In genomic region chrX:12309733-12310054, GRCh38 we compare ENCODE assay signal across 22 cellular contexts.
A peak's percentile ranks its signal among the peaks of the same experiment; 100 is the strongest.
DNase-seq lines count a peak whose midpoint lies in the region; ATAC-seq and TF ChIP-seq lines count a peak whose summit lies in the region.
"Had no signal": no experiment of that assay in that cellular context is flagged by ENCODE, and none has a peak within 500 bp of the region (broad histone marks: within the 10 kb centered on the region; RNA-seq: fewer than 3 reads in every experiment).

No MANE protein-coding gene starts in this region.

- H3K27ac Mint-ChIP-seq in type B pancreatic cell = no peak overlapping the region
- H3K27ac Mint-ChIP-seq: CD8-positive, alpha-beta T cell; T-cell had no signal

- H3K4me3 ChIP-seq in HEK293 (ENCODE audit: low read depth, low read length) = no peak overlapping the region
- H3K4me3 ChIP-seq in endocrine pancreas (ENCODE audit: control insufficient read depth, insufficient read depth, low read length) = peak overlapping the region; percentile 22
- H3K4me3 ChIP-seq in upper lobe of left lung = no peak overlapping the region
- H3K4me3 ChIP-seq: BLaER1 treated with 17β-estradiol and CSF1 and Interleukin-3, amounts not matched to agents 10 nM and 100 nM had no signal

- H3K9ac ChIP-seq in endocrine pancreas (ENCODE audit: control insufficient read depth, insufficient read depth, low read length) = no peak overlapping the region
- H3K9ac ChIP-seq: BLaER1 treated with 17β-estradiol and CSF1 and Interleukin-3, amounts not matched to agents 10 nM and 100 nM had no signal

- no peak for TF ChIP-seq EP300 in upper lobe of left lung (IDR thresholded peaks at IDR 0.05)

- CTCF ChIA-PET in HEK293 (lab: Yijun Ruan, JAX) (interaction anchor here (0.7 kb wide), 1 partner anchor 13 kb away, joined by 3 read pairs; no protein-coding TSS in a partner anchor), HEK293T (lab: Yijun Ruan, JAX) (no interaction called here)

- no peak for TF ChIP-seq POLR2A in upper lobe of left lung (IDR thresholded peaks at IDR 0.05)

- H3K27me3 Mint-ChIP-seq in type B pancreatic cell = no peaks in the 10 kb centered on the region

- H3K4me1 ChIP-seq in HEK293 (ENCODE audit: control insufficient read depth, insufficient read depth, low read length) = peaks cover 2% of the 10 kb centered on the region; the same call in 1 of the 2 replicates
- no peaks in the 10 kb centered on the region for H3K4me1 ChIP-seq in endocrine pancreas (ENCODE audit: control insufficient read depth, insufficient read depth, low read length)
- H3K4me1 ChIP-seq in upper lobe of left lung = no peaks in the 10 kb centered on the region

- no peak for TF ChIP-seq CTCF in HEK293 (tag by site-specific recombination; IDR thresholded peaks at IDR 0.05)
- no peak for TF ChIP-seq CTCF in type B pancreatic cell (conservative IDR thresholded peaks at IDR 0.05)
- no peak for TF ChIP-seq CTCF in upper lobe of left lung (IDR thresholded peaks at IDR 0.05)

- POLR2A ChIA-PET in HEK293 (lab: Yijun Ruan, JAX) (no interaction called here), HEK293T (lab: Yijun Ruan, JAX) (no interaction called here)

- 40 to 57% methylated on average over 1 to 5 of the region's 5 CpGs for WGBS in upper lobe of left lung, 2 donors

- no peaks in the 10 kb centered on the region for H3K4me1 Mint-ChIP-seq in type B pancreatic cell (ENCODE audit: unreplicated experiment)
- H3K4me1 Mint-ChIP-seq: T-cell had no signal

- H3K27ac ChIP-seq in HEK293 (ENCODE audit: extremely low read depth, low read depth, low read length) (no peak overlapping the region), upper lobe of left lung (no peak overlapping the region)
- H3K27ac ChIP-seq: BLaER1 treated with 17β-estradiol and CSF1 and Interleukin-3, amounts not matched to agents 10 nM and 100 nM had no signal

- no peak overlapping the region for H3K4me3 Mint-ChIP-seq in type B pancreatic cell
- H3K4me3 Mint-ChIP-seq: CD8-positive, alpha-beta T cell; T-cell had no signal

- H3K36me3 ChIP-seq in HEK293 (ENCODE audit: control insufficient read depth in 2 of 2, insufficient read depth in 1 of 2, low read length in 2 of 2) (no peaks in the 10 kb centered on the region), endocrine pancreas (ENCODE audit: control insufficient read depth, insufficient read depth, low read length) (no peaks in the 10 kb centered on the region), upper lobe of left lung (no peaks in the 10 kb centered on the region)
- H3K36me3 ChIP-seq: BLaER1 treated with 17β-estradiol and CSF1 and Interleukin-3, amounts not matched to agents 10 nM and 100 nM had no signal

- H3K9me3 ChIP-seq in HEK293 (ENCODE audit: control insufficient read depth, insufficient read depth, low read depth, low read length) (no peaks in the 10 kb centered on the region), endocrine pancreas (ENCODE audit: control insufficient read depth, low read length) (no peaks in the 10 kb centered on the region), upper lobe of left lung (no peaks in the 10 kb centered on the region)
- H3K9me3 ChIP-seq: BLaER1 treated with 17β-estradiol and CSF1 and Interleukin-3, amounts not matched to agents 10 nM and 100 nM had no signal

- H3K36me3 Mint-ChIP-seq in type B pancreatic cell = no peaks in the 10 kb centered on the region
- H3K36me3 Mint-ChIP-seq: CD8-positive, alpha-beta T cell; T-cell had no signal

- H3K27me3 ChIP-seq in endocrine pancreas (ENCODE audit: control insufficient read depth, insufficient read depth, low read length) (no peaks in the 10 kb centered on the region), upper lobe of left lung (no peaks in the 10 kb centered on the region)

- ATAC-seq in upper lobe of left lung (ENCODE audit: low FRiP score in 2 of 2) (no peak), GM19397 (IDR thresholded peaks at IDR 0.05; ENCODE audit: unreplicated experiment) (no peak)
- ATAC-seq: CD8-positive, alpha-beta T cell; HCT116; SK-N-SH treated with all-trans-retinoic acid at 6 μM for 48 hours; T-cell had no signal

- peak; percentile 39 for DNase-seq in ELF-1 (ENCODE audit: low read depth, low spot score)
- DNase-seq in NCI-H345 (lab: John Stamatoyannopoulos, UW) = peak; percentile 41
- no peak for DNase-seq in type B pancreatic cell (ENCODE audit: extremely low spot score, unreplicated experiment)
- no peak for DNase-seq in upper lobe of left lung
- DNase-seq in HEK293T (ENCODE audit: extremely low spot score) = no peak
- DNase-seq: CD8-positive, alpha-beta T cell; DMS79 treated with DMSO at 0.1 percent for 48 hours; KG1; MV-4-11; NCI-H1417 treated with DMSO at 0.1 percent for 48 hours; NCI-H2227 treated with DMSO at 0.1 percent for 48 hours; NCI-H526 treated with DMSO at 0.1 percent for 48 hours; OCI-M1; RPMI8226; SIG-M5; T-cell had no signal

- peaks cover 5% of the 10 kb centered on the region for H3K9me3 Mint-ChIP-seq in type B pancreatic cell
- H3K9me3 Mint-ChIP-seq: CD8-positive, alpha-beta T cell; T-cell had no signal

TF ChIP-seq in HEK293, 187 proteins besides CTCF, POLR2A, EP300 and RAD21:
- no peak for TF ChIP-seq ZNF624 (tag by site-specific recombination; IDR thresholded peaks at IDR 0.05)
- TF ChIP-seq HOXD13 (CRISPR knock-in tag; IDR thresholded peaks at IDR 0.05; ENCODE audit: borderline replicate concordance) = no peak
- TF ChIP-seq ZNF555 (tag by site-specific recombination; conservative IDR thresholded peaks at IDR 0.05) = no peak
- TF ChIP-seq MZF1 (tag by site-specific recombination; IDR thresholded peaks at IDR 0.05; ENCODE audit: borderline replicate concordance) = peak; percentile 30; the same call in 1 of the 2 replicates
TF ChIP-seq in HEK293: peak in this region for 1.

TF ChIP-seq in HEK293T, 16 proteins besides CTCF, POLR2A, EP300 and RAD21:
- no peak for TF ChIP-seq SP1 (IDR thresholded peaks at IDR 0.05)
- no peak for TF ChIP-seq L3MBTL2 (conservative IDR thresholded peaks at IDR 0.05)
- no peak for TF ChIP-seq ZNF384 (IDR thresholded peaks at IDR 0.05)
- TF ChIP-seq FOXA1 (IDR thresholded peaks at IDR 0.05) = no peak
- no peak for TF ChIP-seq BHLHE40 (IDR thresholded peaks at IDR 0.05; ENCODE audit: borderline replicate concordance)
- no peak for TF ChIP-seq ELF4 (IDR thresholded peaks at IDR 0.05)
- no peak for TF ChIP-seq LEF1 (IDR thresholded peaks at IDR 0.05; ENCODE audit: borderline replicate concordance)
- TF ChIP-seq FOXM1 (IDR thresholded peaks at IDR 0.05; ENCODE audit: borderline replicate concordance) = no peak
- TF ChIP-seq NFRKB (IDR thresholded peaks at IDR 0.05) = no peak
- TF ChIP-seq CTBP1 (IDR thresholded peaks at IDR 0.05; ENCODE audit: borderline replicate concordance) = no peak
- no peak for TF ChIP-seq TARDBP (IDR thresholded peaks at IDR 0.05)
- no peak for TF ChIP-seq HDGF (IDR thresholded peaks at IDR 0.05; ENCODE audit: borderline replicate concordance)
- TF ChIP-seq SUZ12 (IDR thresholded peaks at IDR 0.05) = no peak
- no peak for TF ChIP-seq FOXK2 (IDR thresholded peaks at IDR 0.05)
- no peak for TF ChIP-seq ARNT (IDR thresholded peaks at IDR 0.05)
- TF ChIP-seq PKNOX1 (IDR thresholded peaks at IDR 0.05) = no peak

Comparison
In these comparisons a context has a peak if more than half of its experiments do, and no peak if none do; other contexts are left out.
1. DNase-seq: peak in ELF-1 (single experiment) and NCI-H345 (single experiment); none in type B pancreatic cell (single experiment), upper lobe of left lung (0 of 2) and HEK293T (single experiment).